In the genomic region with DNA sequence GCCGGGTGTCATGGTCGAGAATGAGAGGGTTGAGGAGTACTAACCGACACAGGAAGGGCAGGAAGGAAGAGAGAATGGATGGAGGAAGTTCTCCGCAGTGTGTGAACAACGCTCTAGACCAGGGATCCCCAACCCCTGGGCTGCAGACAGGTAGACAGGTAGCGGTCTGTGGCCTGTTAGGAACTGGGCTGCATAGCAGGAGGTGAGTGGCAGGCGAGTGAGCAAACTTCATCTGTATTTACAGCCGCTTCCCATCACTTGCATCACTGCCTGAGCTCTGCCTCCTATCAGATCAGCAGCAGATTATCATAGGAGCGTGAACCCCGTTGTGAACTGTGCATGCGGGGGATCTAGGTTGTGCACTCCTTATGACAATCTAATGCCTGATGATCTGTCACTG, we compare ENCODE assay signal across 28 cellular contexts.
"Had no signal": no experiment of that assay in that cellular context is flagged by ENCODE, and none has a peak within 500 bp of the region (broad histone marks: within the 10 kb centered on the region; RNA-seq: fewer than 3 reads in every experiment).

No MANE protein-coding gene starts in this region.

- H3K9me3 Mint-ChIP-seq: activated naive CD4-positive, alpha-beta T cell treated with anti-CD3 and anti-CD28 coated beads for 36 hours; activated naive CD8-positive, alpha-beta T cell treated with anti-CD3 and anti-CD28 coated beads for 36 hours; activated T-cell treated with anti-CD3 and anti-CD28 coated beads, Interleukin-2, amount 50 U/mL, for 24 hours; activated T-helper 1 cell treated with anti-CD3 and anti-CD28 coated beads, Interleukin-12 subunit alpha, Interleukin-12 subunit beta, Interleukin-2, Interleukin-4 antibody, amounts not matched to agents 30 ng/mL and 10 ng/mL and 1 ng/mL, durations not matched to agents 14 hours and 24 hours and 36 hours; T-cell had no signal

- H3K4me3 ChIP-seq: cardiac muscle cell, SK-N-MC had no signal

- FAIRE-seq: RCC 7860, TTC549 had no signal

- H3K36me3 ChIP-seq: brain microvascular endothelial cell, cardiac muscle cell had no signal

- H3K27ac Mint-ChIP-seq: activated CD4-positive, alpha-beta T cell treated with anti-CD3 and anti-CD28 coated beads for 36 hours; activated CD8-positive, alpha-beta memory T cell treated with anti-CD3 and anti-CD28 coated beads, Interleukin-2, amount 10 ng/mL, durations not matched to agents 7 days and 5 days; activated naive CD4-positive, alpha-beta T cell treated with anti-CD3 and anti-CD28 coated beads for 36 hours; activated naive CD8-positive, alpha-beta T cell treated with anti-CD3 and anti-CD28 coated beads for 36 hours; activated T-cell treated with anti-CD3 and anti-CD28 coated beads, Interleukin-2, amount 50 U/mL, for 24 hours; activated T-helper 1 cell treated with anti-CD3 and anti-CD28 coated beads, Interleukin-12 subunit alpha, Interleukin-12 subunit beta, Interleukin-2, Interleukin-4 antibody, amounts not matched to agents 30 ng/mL and 10 ng/mL and 1 ng/mL, durations not matched to agents 14 hours and 24 hours and 36 hours; T-cell had no signal

- DNase-seq: activated CD4-positive, alpha-beta T cell treated with anti-CD3 and anti-CD28 coated beads for 36 hours; activated CD4-positive, alpha-beta T cell treated with anti-CD3 and anti-CD28 coated beads, Interleukin-2, amount 50 U/mL, for 48 hours; activated CD4-positive, CD25-positive, alpha-beta regulatory T cell; activated CD8-positive, alpha-beta memory T cell treated with anti-CD3 and anti-CD28 coated beads, Interleukin-2, amount 10 ng/mL, durations not matched to agents 7 days and 5 days; activated effector memory CD4-positive, alpha-beta T cell treated with anti-CD3 and anti-CD28 coated beads, Interleukin-2, amount 50 U/mL, for 16 hours; activated naive CD4-positive, alpha-beta T cell treated with anti-CD3 and anti-CD28 coated beads for 36 hours; activated naive CD8-positive, alpha-beta T cell treated with anti-CD3 and anti-CD28 coated beads for 36 hours; activated T-cell treated with anti-CD3 and anti-CD28 coated beads, Interleukin-2, amount 50 U/mL, for 24 hours; brain microvascular endothelial cell; MM.1S; NCI-H1105; NCI-H1436; NCI-H1694 treated with DMSO at 0.1 percent for 48 hours; NCI-H2029 treated with DMSO at 0.1 percent for 48 hours; NCI-H345; NCI-H510A; NCI-H69; NK-92 treated with Interleukin-12 subunit alpha and Interleukin-12 subunit beta, amount 100 ng/mL, for 24 hours; PC-3; T-cell; T-helper 2 cell; T1000 had no signal

- H3K4me3 Mint-ChIP-seq: activated CD4-positive, alpha-beta T cell treated with anti-CD3 and anti-CD28 coated beads for 36 hours; activated CD8-positive, alpha-beta memory T cell treated with anti-CD3 and anti-CD28 coated beads, Interleukin-2, amount 10 ng/mL, durations not matched to agents 7 days and 5 days; activated naive CD4-positive, alpha-beta T cell treated with anti-CD3 and anti-CD28 coated beads for 36 hours; activated naive CD8-positive, alpha-beta T cell treated with anti-CD3 and anti-CD28 coated beads for 36 hours; activated T-cell treated with anti-CD3 and anti-CD28 coated beads, Interleukin-2, amount 50 U/mL, for 24 hours; activated T-helper 1 cell treated with anti-CD3 and anti-CD28 coated beads, Interleukin-12 subunit alpha, Interleukin-12 subunit beta, Interleukin-2, Interleukin-4 antibody, amounts not matched to agents 30 ng/mL and 10 ng/mL and 1 ng/mL, durations not matched to agents 14 hours and 24 hours and 36 hours; T-cell had no signal

- H3K27ac ChIP-seq: brain microvascular endothelial cell, cardiac muscle cell, SK-N-MC, VCaP had no signal

- H3K27me3 ChIP-seq: cardiac muscle cell had no signal

- ATAC-seq: activated CD4-positive, alpha-beta T cell treated with anti-CD3 and anti-CD28 coated beads for 36 hours; activated CD8-positive, alpha-beta memory T cell treated with anti-CD3 and anti-CD28 coated beads, Interleukin-2, amount 10 ng/mL, durations not matched to agents 7 days and 5 days; PC-3; T-cell had no signal

- H3K36me3 Mint-ChIP-seq: T-cell had no signal

- H3K27me3 Mint-ChIP-seq: activated CD4-positive, alpha-beta T cell treated with anti-CD3 and anti-CD28 coated beads for 36 hours; activated naive CD8-positive, alpha-beta T cell treated with anti-CD3 and anti-CD28 coated beads for 36 hours; activated T-cell treated with anti-CD3 and anti-CD28 coated beads, Interleukin-2, amount 50 U/mL, for 24 hours had no signal
